Comparison of ENCODE assay signal across 19 cellular contexts in genomic region chr6:163259689-163260088, GRCh38.
DNase-seq lines count a peak whose midpoint lies in the region; ATAC-seq, FAIRE-seq and TF ChIP-seq lines count a peak whose summit lies in the region.
"Had no signal": no experiment of that assay in that cellular context is flagged by ENCODE, and none has a peak within 500 bp of the region (broad histone marks: within the 10 kb centered on the region; RNA-seq: fewer than 3 reads in every experiment).

No MANE protein-coding gene starts in this region.

- H3K27me3 Mint-ChIP-seq in astrocyte (ENCODE audit: low read depth, unreplicated experiment), result peaks cover 14% of the 10 kb centered on the region

- H3K9me3 ChIP-seq in ES-I3 (ENCODE audit: control insufficient read depth, insufficient read depth, low read length) (no peaks in the 10 kb centered on the region; the same call in 1 of the 2 replicates), astrocyte (ENCODE audit: insufficient read depth, low read depth, low read length) (no peaks in the 10 kb centered on the region), iPS-18c (ENCODE audit: control insufficient read depth, insufficient read depth, low read length) (no peaks in the 10 kb centered on the region), gastrocnemius medialis (no peaks in the 10 kb centered on the region)
- H3K9me3 ChIP-seq: transverse colon had no signal

- intact Hi-C loops in gastrocnemius medialis (cut with DNase I; ENCODE audit: low total_unique reads), result loop anchor here (5.0 to 10.0 kb wide), 2 partner anchors 88 to 145 kb away; no protein-coding TSS in a partner anchor

- no peak for TF ChIP-seq CTCF in astrocyte (IDR thresholded peaks at IDR 0.05; ENCODE audit: insufficient read depth, low read depth, low read length)
- no peak for TF ChIP-seq CTCF in gastrocnemius medialis (IDR thresholded peaks at IDR 0.05 in 4 of 5, conservative IDR thresholded peaks at IDR 0.05 in 1 of 5)

- H3K27ac ChIP-seq in astrocyte (ENCODE audit: low read depth, low read length) (no peak overlapping the region), gastrocnemius medialis (no peak overlapping the region)
- H3K27ac ChIP-seq: PC-9, transverse colon had no signal

- peaks cover 1% of the 10 kb centered on the region for H3K36me3 Mint-ChIP-seq in astrocyte (ENCODE audit: low read depth, unreplicated experiment)
- H3K36me3 Mint-ChIP-seq: IgD-negative memory B cell, memory B cell had no signal

- no peak for FAIRE-seq in astrocyte (lab: Jason Lieb, UNC)

- H3K4me3 Mint-ChIP-seq in astrocyte (ENCODE audit: unreplicated experiment), result no peak overlapping the region
- H3K4me3 Mint-ChIP-seq: activated CD4-positive, alpha-beta memory T cell treated with anti-CD3 and anti-CD28 coated beads, Interleukin-2, amount 10 ng/mL, durations not matched to agents 7 days and 5 days; activated T-helper 17 cell treated with anti-CD3 and anti-CD28 coated beads, Interleukin-2, amount 50 U/mL, for 72 hours; dendritic cell treated with granulocyte-macrophage colony-stimulating factor and Interleukin-4, amounts not matched to agents 40 ng/mL and 50 ng/mL, for 4 days had no signal

- peaks cover 1% of the 10 kb centered on the region for H3K4me1 Mint-ChIP-seq in astrocyte (ENCODE audit: low read depth, unreplicated experiment)
- H3K4me1 Mint-ChIP-seq: activated CD4-positive, alpha-beta memory T cell treated with anti-CD3 and anti-CD28 coated beads, Interleukin-2, amount 10 ng/mL, durations not matched to agents 7 days and 5 days had no signal

- H3K4me1 ChIP-seq in ES-I3 (ENCODE audit: insufficient read depth, low read length) (peaks cover 5% of the 10 kb centered on the region; the same call in 1 of the 2 replicates), astrocyte (ENCODE audit: insufficient read depth, low read length) (peaks cover 13% of the 10 kb centered on the region), gastrocnemius medialis (peaks cover 23 to 27% of the 10 kb centered on the region in 2 donors)

- peak overlapping the region; percentile 36; the same call in 1 of the 2 replicates for H3K9ac ChIP-seq in ES-I3 (ENCODE audit: low read depth, low read length)
- peak overlapping the region; percentile 60 for H3K9ac ChIP-seq in astrocyte (ENCODE audit: low read length)

- H4K20me1 ChIP-seq in astrocyte (ENCODE audit: insufficient read depth, low read length), result no peaks in the 10 kb centered on the region

- no peak overlapping the region for H3K27ac Mint-ChIP-seq in astrocyte (ENCODE audit: unreplicated experiment)
- H3K27ac Mint-ChIP-seq: activated CD4-positive, alpha-beta memory T cell treated with anti-CD3 and anti-CD28 coated beads, Interleukin-2, amount 10 ng/mL, durations not matched to agents 7 days and 5 days; activated T-helper 17 cell treated with anti-CD3 and anti-CD28 coated beads, Interleukin-2, amount 50 U/mL, for 72 hours; dendritic cell treated with granulocyte-macrophage colony-stimulating factor and Interleukin-4, amounts not matched to agents 40 ng/mL and 50 ng/mL, for 4 days; memory B cell had no signal

- in situ Hi-C loops in gastrocnemius medialis (cut with MboI; ENCODE audit: low sequenced_read_pairs in 4 of 4), result no loop called here

- H3K79me2 ChIP-seq in astrocyte (ENCODE audit: insufficient read depth, low read length), result no peaks in the 10 kb centered on the region

- H3K4me3 ChIP-seq in astrocyte (ENCODE audit: insufficient read depth, low read depth, low read length), result no peak overlapping the region
- H3K4me3 ChIP-seq in iPS-18c (ENCODE audit: insufficient read depth, low read depth, low read length), result peak overlapping the region; percentile 34
- peak overlapping the region in 3 of 4 donors; percentile 32 to 41 (median 35) for H3K4me3 ChIP-seq in gastrocnemius medialis
- H3K4me3 ChIP-seq: PC-9 had no signal

- DNase-seq in astrocyte (ENCODE audit: low read depth), result no peak
- DNase-seq in gastrocnemius medialis, result no peak
- no peak for DNase-seq in NCI-H2171 treated with DMSO at 0.1 percent for 48 hours (lab: John Stamatoyannopoulos, UW)
- DNase-seq in DMS153 (lab: John Stamatoyannopoulos, UW), result no peak
- no peak for DNase-seq in HK-2 (ENCODE audit: unreplicated experiment)
- DNase-seq: activated CD4-positive, alpha-beta memory T cell treated with anti-CD3 and anti-CD28 coated beads, Interleukin-2, amount 10 ng/mL, durations not matched to agents 7 days and 5 days; amniotic stem cell; MV-4-11; NCI-H2081 treated with DMSO at 0.1 percent for 48 hours; PC-9; transverse colon had no signal

- peak overlapping the region; percentile 83 for H2AFZ ChIP-seq in astrocyte (ENCODE audit: low read depth, low read length)
- H2AFZ ChIP-seq: PC-9 had no signal

- H3K9me3 Mint-ChIP-seq in astrocyte (ENCODE audit: unreplicated experiment), result peaks cover 5% of the 10 kb centered on the region
- H3K9me3 Mint-ChIP-seq: activated CD4-positive, alpha-beta memory T cell treated with anti-CD3 and anti-CD28 coated beads, Interleukin-2, amount 10 ng/mL, durations not matched to agents 7 days and 5 days; activated T-helper 17 cell treated with anti-CD3 and anti-CD28 coated beads, Interleukin-2, amount 50 U/mL, for 72 hours; dendritic cell treated with granulocyte-macrophage colony-stimulating factor and Interleukin-4, amounts not matched to agents 40 ng/mL and 50 ng/mL, for 4 days; IgD-negative memory B cell; memory B cell had no signal

- ATAC-seq in gastrocnemius medialis (no peak), GM21526 (IDR thresholded peaks at IDR 0.05; ENCODE audit: low FRiP score, unreplicated experiment) (no peak)
- ATAC-seq: activated T-helper 17 cell treated with anti-CD3 and anti-CD28 coated beads, Interleukin-2, amount 50 U/mL, for 72 hours; SK-N-SH treated with all-trans-retinoic acid at 6 μM for 48 hours had no signal

- no peaks in the 10 kb centered on the region for H3K36me3 ChIP-seq in ES-I3 (ENCODE audit: insufficient read depth, low read length)
- H3K36me3 ChIP-seq in astrocyte (ENCODE audit: insufficient read depth, low read length), result no peaks in the 10 kb centered on the region
- H3K36me3 ChIP-seq in gastrocnemius medialis, result no peaks in the 10 kb centered on the region
- H3K36me3 ChIP-seq: transverse colon had no signal

- TF ChIP-seq POLR2A in gastrocnemius medialis (IDR thresholded peaks at IDR 0.05), result no peak

- H3K4me2 ChIP-seq in astrocyte (ENCODE audit: low read length), result peak overlapping the region; percentile 82
- H3K4me2 ChIP-seq: PC-9 had no signal

- no peaks in the 10 kb centered on the region for H3K27me3 ChIP-seq in astrocyte (ENCODE audit: insufficient read depth, low read length)
- H3K27me3 ChIP-seq in gastrocnemius medialis, result no peaks in the 10 kb centered on the region
- H3K27me3 ChIP-seq: transverse colon had no signal
